17 cellular contexts compared by ENCODE assay signal in genomic region chr10:9762966-9763656, GRCh38.
A peak's percentile ranks its signal among the peaks of the same experiment; 100 is the strongest.
DNase-seq lines count a peak whose midpoint lies in the region; ATAC-seq and TF ChIP-seq lines count a peak whose summit lies in the region.
"Had no signal": no experiment of that assay in that cellular context is flagged by ENCODE, and none has a peak within 500 bp of the region (broad histone marks: within the 10 kb centered on the region; RNA-seq: fewer than 3 reads in every experiment).

No MANE protein-coding gene starts in this region.

- peaks cover 19% of the 10 kb centered on the region for H3K4me1 ChIP-seq in adipocyte (ENCODE audit: control insufficient read depth, insufficient read depth, low read length)
- H3K4me1 ChIP-seq: BE2C, Peyer's patch, thyroid gland had no signal

- peaks cover 61% of the 10 kb centered on the region for H3K9me3 Mint-ChIP-seq in HFFc6
- H3K9me3 Mint-ChIP-seq: activated T-cell treated with anti-CD3 and anti-CD28 coated beads, Interleukin-2, amount 50 U/mL, for 24 hours had no signal

- peaks cover 5% of the 10 kb centered on the region; the same call in 1 of the 2 replicates for H3K4me1 Mint-ChIP-seq in HFFc6 (ENCODE audit: low read depth)
- H3K4me1 Mint-ChIP-seq: activated CD4-positive, alpha-beta T cell treated with anti-CD3 and anti-CD28 coated beads, Interleukin-2, amount 10 ng/mL, durations not matched to agents 7 days and 5 days had no signal

- H3K27me3 ChIP-seq in adipocyte (replicated peaks; ENCODE audit: control insufficient read depth, insufficient read depth, low read length): no peaks in the 10 kb centered on the region
- H3K27me3 ChIP-seq: BE2C, Peyer's patch, thyroid gland had no signal

- DNase-seq in AG08395 (ENCODE audit: low spot score): peak; percentile 67
- DNase-seq in HFFc6: peak; percentile 1
- DNase-seq in adipocyte (ENCODE audit: low read depth): no peak
- DNase-seq in hepatic stellate cell (ENCODE audit: low spot score): peak; percentile 9
- DNase-seq: activated CD4-positive, alpha-beta T cell treated with anti-CD3 and anti-CD28 coated beads, Interleukin-2, amount 10 ng/mL, durations not matched to agents 7 days and 5 days; activated T-cell treated with anti-CD3 and anti-CD28 coated beads, Interleukin-2, amount 50 U/mL, for 24 hours; amygdala; BE2C; NCI-H1436 treated with DMSO at 0.1 percent for 48 hours; NCI-H524; Peyer's patch; T-helper 2 cell; thyroid gland had no signal

- ATAC-seq in GM18861 (IDR thresholded peaks at IDR 0.05; ENCODE audit: unreplicated experiment) (no peak), HG03432 (IDR thresholded peaks at IDR 0.05; ENCODE audit: unreplicated experiment) (no peak), HG02884 (IDR thresholded peaks at IDR 0.05; ENCODE audit: unreplicated experiment) (no peak)
- ATAC-seq in activated CD4-positive, CD25-positive, alpha-beta regulatory T cell treated with anti-CD3 and anti-CD28 coated beads, Interleukin-2, amount 50 U/mL, for 24 hours: no peak

- no peaks in the 10 kb centered on the region; the same call in none of the 2 replicates for H3K27me3 Mint-ChIP-seq in HFFc6 (ENCODE audit: insufficient read depth)
- H3K27me3 Mint-ChIP-seq: activated CD4-positive, alpha-beta T cell treated with anti-CD3 and anti-CD28 coated beads, Interleukin-2, amount 10 ng/mL, durations not matched to agents 7 days and 5 days; activated T-cell treated with anti-CD3 and anti-CD28 coated beads, Interleukin-2, amount 50 U/mL, for 24 hours had no signal

- H3K9ac ChIP-seq in adipocyte (ENCODE audit: low read length): no peak overlapping the region

- no peaks in the 10 kb centered on the region for H3K36me3 ChIP-seq in adipocyte (ENCODE audit: control insufficient read depth, insufficient read depth, low read length, severe bottlenecking)
- H3K36me3 ChIP-seq: BE2C, Peyer's patch, thyroid gland had no signal

- peaks cover 6% of the 10 kb centered on the region; the same call in 1 of the 2 replicates for H3K36me3 Mint-ChIP-seq in HFFc6 (ENCODE audit: low read depth)

- no peak for TF ChIP-seq CTCF in HFFc6 (IDR thresholded peaks at IDR 0.05)

- peak overlapping the region; percentile 15; the same call in 1 of the 2 replicates for H3K27ac Mint-ChIP-seq in HFFc6
- H3K27ac Mint-ChIP-seq: activated CD4-positive, alpha-beta T cell treated with anti-CD3 and anti-CD28 coated beads, Interleukin-2, amount 10 ng/mL, durations not matched to agents 7 days and 5 days; activated T-cell treated with anti-CD3 and anti-CD28 coated beads, Interleukin-2, amount 50 U/mL, for 24 hours had no signal

- H3K9me3 ChIP-seq in adipocyte (ENCODE audit: control insufficient read depth, low read length): peaks cover 14% of the 10 kb centered on the region
- H3K9me3 ChIP-seq: BE2C, Peyer's patch, thyroid gland had no signal

- no peak overlapping the region for H3K4me3 Mint-ChIP-seq in HFFc6
- H3K4me3 Mint-ChIP-seq: activated CD4-positive, alpha-beta T cell treated with anti-CD3 and anti-CD28 coated beads, Interleukin-2, amount 10 ng/mL, durations not matched to agents 7 days and 5 days; activated T-cell treated with anti-CD3 and anti-CD28 coated beads, Interleukin-2, amount 50 U/mL, for 24 hours had no signal

- peak overlapping the region; percentile 59 for H3K4me3 ChIP-seq in adipocyte (ENCODE audit: low read length)
- H3K4me3 ChIP-seq: Peyer's patch, thyroid gland had no signal
